1 cellular context compared by ENCODE assay signal in the genomic region with DNA sequence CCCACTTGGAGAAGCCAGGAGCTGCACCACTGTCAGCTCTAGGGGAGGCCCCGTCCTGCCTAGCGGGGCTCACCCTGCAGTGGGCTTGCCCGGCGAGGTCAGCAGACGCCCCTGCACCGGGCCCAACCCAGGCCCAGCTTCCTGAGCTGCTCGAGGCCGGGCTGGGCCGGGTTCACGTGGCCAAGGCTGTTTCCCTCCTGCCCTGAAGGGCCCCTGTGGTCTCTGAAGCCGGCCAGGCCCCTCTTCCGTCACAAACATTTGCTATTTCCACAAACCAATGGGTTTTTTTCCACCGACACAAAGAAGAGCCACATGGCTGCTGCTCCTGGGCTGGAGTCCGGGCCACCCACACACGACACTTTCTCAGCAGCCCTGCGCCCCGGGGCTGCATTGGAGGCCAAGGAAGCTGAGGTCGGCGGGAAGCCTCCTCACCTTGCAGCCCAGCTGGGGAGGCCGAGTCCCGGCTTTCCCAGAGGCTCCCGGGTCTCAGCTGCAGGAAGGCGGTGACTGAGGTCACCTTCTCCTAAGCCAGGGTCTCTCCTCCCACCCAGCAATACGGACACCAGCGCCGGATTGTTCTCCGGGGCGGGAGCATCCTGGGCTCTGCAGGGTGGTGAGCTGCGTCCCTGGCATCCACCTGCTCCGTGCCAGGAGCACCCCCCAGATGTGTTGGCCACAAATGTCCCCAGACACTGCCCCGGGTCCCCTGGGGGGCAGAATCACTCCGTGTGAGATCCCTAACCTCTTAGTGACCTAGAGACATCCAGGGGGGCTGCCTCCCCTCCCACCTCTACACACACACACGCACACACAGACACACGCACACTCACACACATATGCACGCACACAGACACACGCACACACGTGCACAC.
TF ChIP-seq lines count a peak whose summit lies in the region.

No MANE protein-coding gene starts in this region.

TF ChIP-seq in HepG2, 621 proteins besides CTCF, POLR2A, EP300 and RAD21 (continued from another document and continues in another):
- TF ChIP-seq AKNA (CRISPR knock-in tag; IDR thresholded peaks at IDR 0.05; ENCODE audit: borderline replicate concordance) (peak; percentile 40; the same call in 1 of the 2 replicates), ZNF782 (CRISPR knock-in tag; IDR thresholded peaks at IDR 0.05; ENCODE audit: borderline replicate concordance) (no peak), FOXA3 (CRISPR knock-in tag; IDR thresholded peaks at IDR 0.05) (no peak), ZNF644 (CRISPR knock-in tag; IDR thresholded peaks at IDR 0.05; ENCODE audit: low read depth) (no peak), ZC3H13 (CRISPR knock-in tag; IDR thresholded peaks at IDR 0.05) (no peak), DR1 (CRISPR knock-in tag; IDR thresholded peaks at IDR 0.05) (0 out of 2 replicates have a peak, but pooled peaks have one; percentile 33), FOXM1 (CRISPR knock-in tag; IDR thresholded peaks at IDR 0.05) (no peak), KDM6A (CRISPR knock-in tag; IDR thresholded peaks at IDR 0.05; ENCODE audit: low read depth) (no peak), HOMEZ (CRISPR knock-in tag; IDR thresholded peaks at IDR 0.05; ENCODE audit: low read depth) (no peak), SMYD3 (CRISPR knock-in tag; IDR thresholded peaks at IDR 0.05) (no peak), MYNN (CRISPR knock-in tag; IDR thresholded peaks at IDR 0.05; ENCODE audit: low read depth) (no peak), ZNF20 (CRISPR knock-in tag; IDR thresholded peaks at IDR 0.05) (no peak), SCMH1 (CRISPR knock-in tag; IDR thresholded peaks at IDR 0.05; ENCODE audit: borderline replicate concordance) (no peak), KDM3A (CRISPR knock-in tag; IDR thresholded peaks at IDR 0.05; ENCODE audit: low read depth) (no peak), MTA1 (CRISPR knock-in tag; IDR thresholded peaks at IDR 0.05; ENCODE audit: borderline replicate concordance) (no peak), HNRNPH1 (optimal IDR thresholded peaks at IDR 0.05; ENCODE audit: low read depth, low read length) (no peak), GLI4 (CRISPR knock-in tag; IDR thresholded peaks at IDR 0.05; ENCODE audit: borderline replicate concordance) (no peak), TEF (CRISPR knock-in tag; IDR thresholded peaks at IDR 0.05) (no peak; the same call in 1 of the 2 replicates), MXD1 (CRISPR knock-in tag; IDR thresholded peaks at IDR 0.05) (peak; percentile 56; the same call in 1 of the 2 replicates), ZUFSP (CRISPR knock-in tag; IDR thresholded peaks at IDR 0.05; ENCODE audit: borderline replicate concordance) (no peak), BHLHE40 (IDR thresholded peaks at IDR 0.05; ENCODE audit: low read length) (0 out of 2 replicates have a peak, but pooled peaks have one; percentile 42), ZMYM3 (CRISPR knock-in tag; IDR thresholded peaks at IDR 0.05) (peak; percentile 30; the same call in 1 of the 2 replicates), ARID2 (CRISPR knock-in tag; IDR thresholded peaks at IDR 0.05; ENCODE audit: borderline replicate concordance) (no peak), ISX (CRISPR knock-in tag; conservative IDR thresholded peaks at IDR 0.05) (no peak), TFDP2 (CRISPR knock-in tag; IDR thresholded peaks at IDR 0.05) (peak; percentile 76), ZNF234 (CRISPR knock-in tag; conservative IDR thresholded peaks at IDR 0.05) (peak; percentile 38; the same call in 1 of the 2 replicates), KLF13 (CRISPR knock-in tag; IDR thresholded peaks at IDR 0.05) (no peak), ZNF629 (CRISPR knock-in tag; conservative IDR thresholded peaks at IDR 0.05) (peak; percentile 61), ZNF496 (CRISPR knock-in tag; IDR thresholded peaks at IDR 0.05; ENCODE audit: insufficient replicate concordance) (no peak), ZFP91 (CRISPR knock-in tag; IDR thresholded peaks at IDR 0.05; ENCODE audit: borderline replicate concordance) (peak; percentile 43; the same call in 1 of the 2 replicates), ZNF788 (CRISPR knock-in tag; IDR thresholded peaks at IDR 0.05; ENCODE audit: borderline replicate concordance) (no peak)
- TF ChIP-seq, protein P1, sequence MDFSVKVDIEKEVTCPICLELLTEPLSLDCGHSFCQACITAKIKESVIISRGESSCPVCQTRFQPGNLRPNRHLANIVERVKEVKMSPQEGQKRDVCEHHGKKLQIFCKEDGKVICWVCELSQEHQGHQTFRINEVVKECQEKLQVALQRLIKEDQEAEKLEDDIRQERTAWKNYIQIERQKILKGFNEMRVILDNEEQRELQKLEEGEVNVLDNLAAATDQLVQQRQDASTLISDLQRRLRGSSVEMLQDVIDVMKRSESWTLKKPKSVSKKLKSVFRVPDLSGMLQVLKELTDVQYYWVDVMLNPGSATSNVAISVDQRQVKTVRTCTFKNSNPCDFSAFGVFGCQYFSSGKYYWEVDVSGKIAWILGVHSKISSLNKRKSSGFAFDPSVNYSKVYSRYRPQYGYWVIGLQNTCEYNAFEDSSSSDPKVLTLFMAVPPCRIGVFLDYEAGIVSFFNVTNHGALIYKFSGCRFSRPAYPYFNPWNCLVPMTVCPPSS (IDR thresholded peaks at IDR 0.05) = no peak
- TF ChIP-seq, protein P2, sequence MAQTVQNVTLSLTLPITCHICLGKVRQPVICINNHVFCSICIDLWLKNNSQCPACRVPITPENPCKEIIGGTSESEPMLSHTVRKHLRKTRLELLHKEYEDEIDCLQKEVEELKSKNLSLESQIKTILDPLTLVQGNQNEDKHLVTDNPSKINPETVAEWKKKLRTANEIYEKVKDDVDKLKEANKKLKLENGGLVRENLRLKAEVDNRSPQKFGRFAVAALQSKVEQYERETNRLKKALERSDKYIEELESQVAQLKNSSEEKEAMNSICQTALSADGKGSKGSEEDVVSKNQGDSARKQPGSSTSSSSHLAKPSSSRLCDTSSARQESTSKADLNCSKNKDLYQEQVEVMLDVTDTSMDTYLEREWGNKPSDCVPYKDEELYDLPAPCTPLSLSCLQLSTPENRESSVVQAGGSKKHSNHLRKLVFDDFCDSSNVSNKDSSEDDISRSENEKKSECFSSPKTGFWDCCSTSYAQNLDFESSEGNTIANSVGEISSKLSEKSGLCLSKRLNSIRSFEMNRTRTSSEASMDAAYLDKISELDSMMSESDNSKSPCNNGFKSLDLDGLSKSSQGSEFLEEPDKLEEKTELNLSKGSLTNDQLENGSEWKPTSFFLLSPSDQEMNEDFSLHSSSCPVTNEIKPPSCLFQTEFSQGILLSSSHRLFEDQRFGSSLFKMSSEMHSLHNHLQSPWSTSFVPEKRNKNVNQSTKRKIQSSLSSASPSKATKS (CRISPR knock-in tag; IDR thresholded peaks at IDR 0.05) = no peak
- TF ChIP-seq, protein P3, sequence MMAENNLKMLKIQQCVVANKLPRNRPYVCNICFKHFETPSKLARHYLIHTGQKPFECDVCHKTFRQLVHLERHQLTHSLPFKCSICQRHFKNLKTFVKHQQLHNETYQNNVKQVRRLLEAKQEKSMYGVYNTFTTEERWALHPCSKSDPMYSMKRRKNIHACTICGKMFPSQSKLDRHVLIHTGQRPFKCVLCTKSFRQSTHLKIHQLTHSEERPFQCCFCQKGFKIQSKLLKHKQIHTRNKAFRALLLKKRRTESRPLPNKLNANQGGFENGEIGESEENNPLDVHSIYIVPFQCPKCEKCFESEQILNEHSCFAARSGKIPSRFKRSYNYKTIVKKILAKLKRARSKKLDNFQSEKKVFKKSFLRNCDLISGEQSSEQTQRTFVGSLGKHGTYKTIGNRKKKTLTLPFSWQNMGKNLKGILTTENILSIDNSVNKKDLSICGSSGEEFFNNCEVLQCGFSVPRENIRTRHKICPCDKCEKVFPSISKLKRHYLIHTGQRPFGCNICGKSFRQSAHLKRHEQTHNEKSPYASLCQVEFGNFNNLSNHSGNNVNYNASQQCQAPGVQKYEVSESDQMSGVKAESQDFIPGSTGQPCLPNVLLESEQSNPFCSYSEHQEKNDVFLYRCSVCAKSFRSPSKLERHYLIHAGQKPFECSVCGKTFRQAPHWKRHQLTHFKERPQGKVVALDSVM (CRISPR knock-in tag; IDR thresholded peaks at IDR 0.05) = 0 out of 2 replicates have a peak, but pooled peaks have one; percentile 8
